Comparison of ENCODE assay signal across 19 cellular contexts in genomic region chr3:141895731-141896130, GRCh38. TPM values are rescaled to one million over a fixed set of nuclear protein-coding genes. Genes with fewer than 3 reads are reported as not detected.
A peak's percentile ranks its signal among the peaks of the same experiment; 100 is the strongest.
DNase-seq lines count a peak whose midpoint lies in the region; ATAC-seq, FAIRE-seq and TF ChIP-seq lines count a peak whose summit lies in the region.
"Had no signal": no experiment of that assay in that cellular context is flagged by ENCODE, and none has a peak within 500 bp of the region (broad histone marks: within the 10 kb centered on the region; RNA-seq: fewer than 3 reads in every experiment).

No MANE protein-coding gene starts in this region.

- H3K4me3 Mint-ChIP-seq in activated T-cell treated with anti-CD3 and anti-CD28 coated beads, Interleukin-2, amount 50 U/mL, for 72 hours, result no peak overlapping the region
- H3K4me3 Mint-ChIP-seq in astrocyte (ENCODE audit: unreplicated experiment) (no peak overlapping the region), natural killer cell (no peak overlapping the region)
- H3K4me3 Mint-ChIP-seq: B cell; CD4-positive, alpha-beta T cell; H9 had no signal

- intact Hi-C loops in natural killer cell (cut with micrococcal nuclease), result no loop called here

- no peaks in the 10 kb centered on the region for H3K9me3 ChIP-seq in astrocyte (ENCODE audit: insufficient read depth, low read depth, low read length)
- no peaks in the 10 kb centered on the region for H3K9me3 ChIP-seq in trophoblast cell (ENCODE audit: insufficient read depth, low read depth, low read length)

- WGBS in trophoblast cell (ENCODE audit: extremely low coverage, insufficient coverage, insufficient read length), result no CpG with 5 or more reads among the region's 3 CpGs

- peaks cover 4% of the 10 kb centered on the region for H3K36me3 ChIP-seq in astrocyte (ENCODE audit: insufficient read depth, low read length)
- H3K36me3 ChIP-seq in trophoblast cell (ENCODE audit: control insufficient read depth in 1 of 2, insufficient read depth in 2 of 2, low read length in 2 of 2), result peaks cover 8 to 11% of the 10 kb centered on the region in 2 experiments

- peaks cover 0 to 2% of the 10 kb centered on the region in 2 donors for H3K9me3 Mint-ChIP-seq in activated T-cell treated with anti-CD3 and anti-CD28 coated beads, Interleukin-2, amount 50 U/mL, for 72 hours
- no peaks in the 10 kb centered on the region for H3K9me3 Mint-ChIP-seq in astrocyte (ENCODE audit: unreplicated experiment)
- no peaks in the 10 kb centered on the region for H3K9me3 Mint-ChIP-seq in natural killer cell

- H2AK5ac ChIP-seq in trophoblast cell (ENCODE audit: low read length), result no peak overlapping the region

- H3K4me1 ChIP-seq in astrocyte (ENCODE audit: insufficient read depth, low read length) (no peaks in the 10 kb centered on the region), trophoblast cell (ENCODE audit: control insufficient read depth in 1 of 2, insufficient read depth in 2 of 2, low read length in 2 of 2) (no peaks in the 10 kb centered on the region)

- DNase-seq in activated T-cell treated with anti-CD3 and anti-CD28 coated beads, Interleukin-2, amount 50 U/mL, for 72 hours, result no peak
- DNase-seq in activated T-cell treated with anti-CD3 and anti-CD28 coated beads, Interleukin-2, amount 50 U/mL, for 48 hours, result no peak
- no peak for DNase-seq in astrocyte (ENCODE audit: low read depth)
- no peak for DNase-seq in trophoblast cell
- no peak for DNase-seq in cortex of kidney (lab: John Stamatoyannopoulos, UW)
- DNase-seq in natural killer cell, result no peak
- DNase-seq: 8988T; C1 segment of cervical spinal cord; Calu3; CD4-positive, alpha-beta T cell; DMS 273 treated with DMSO at 0.1 percent for 48 hours; GOT3; H9 had no signal

- no peak overlapping the region for H3K27ac ChIP-seq in astrocyte (ENCODE audit: low read depth, low read length)
- no peak overlapping the region for H3K27ac ChIP-seq in trophoblast cell (ENCODE audit: low read depth, low read length)

- H3K27me3 ChIP-seq in astrocyte (ENCODE audit: insufficient read depth, low read length) (no peaks in the 10 kb centered on the region), trophoblast cell (ENCODE audit: insufficient read depth, low read length) (no peaks in the 10 kb centered on the region)

- H3K18ac ChIP-seq in trophoblast cell (ENCODE audit: low read length), result no peak overlapping the region

- H4K8ac ChIP-seq in trophoblast cell (ENCODE audit: low read depth, low read length), result no peak overlapping the region

- TF ChIP-seq CTCF in astrocyte (IDR thresholded peaks at IDR 0.05; ENCODE audit: insufficient read depth, low read depth, low read length) (no peak), natural killer cell (IDR thresholded peaks at IDR 0.05) (no peak)

- H3K4ac ChIP-seq in trophoblast cell (ENCODE audit: low read depth, low read length), result peak overlapping the region; percentile 75

- peaks cover 6 to 46% of the 10 kb centered on the region in 2 donors for H3K36me3 Mint-ChIP-seq in activated T-cell treated with anti-CD3 and anti-CD28 coated beads, Interleukin-2, amount 50 U/mL, for 72 hours (ENCODE audit: insufficient read depth in 2 of 2)
- H3K36me3 Mint-ChIP-seq in astrocyte (ENCODE audit: low read depth, unreplicated experiment) (peaks cover 17% of the 10 kb centered on the region), natural killer cell (no peaks in the 10 kb centered on the region)

- FAIRE-seq in astrocyte (lab: Jason Lieb, UNC), result no peak
- FAIRE-seq: G401.6, GM12891, HepG2, HTR-8/SVneo had no signal

- H3K4me2 ChIP-seq in astrocyte (ENCODE audit: low read length) (no peak overlapping the region), trophoblast cell (ENCODE audit: low read length) (no peak overlapping the region)

- H3K27me3 Mint-ChIP-seq in activated T-cell treated with anti-CD3 and anti-CD28 coated beads, Interleukin-2, amount 50 U/mL, for 72 hours (ENCODE audit: low read depth), result no peaks in the 10 kb centered on the region
- no peaks in the 10 kb centered on the region for H3K27me3 Mint-ChIP-seq in astrocyte (ENCODE audit: low read depth, unreplicated experiment)
- H3K27me3 Mint-ChIP-seq in natural killer cell (ENCODE audit: low read depth in 2 of 2), result no peaks in the 10 kb centered on the region
- H3K27me3 Mint-ChIP-seq: B cell; CD4-positive, alpha-beta T cell had no signal

- ATAC-seq in activated T-cell treated with anti-CD3 and anti-CD28 coated beads, Interleukin-2, amount 50 U/mL, for 72 hours (replicated peaks in 1 of 2), result no peak
- no peak for ATAC-seq in HG03139 (IDR thresholded peaks at IDR 0.05; ENCODE audit: unreplicated experiment)
- no peak for ATAC-seq in natural killer cell

- H3K23ac ChIP-seq in trophoblast cell (ENCODE audit: low read length), result no peak overlapping the region

- H3K4me1 Mint-ChIP-seq in activated T-cell treated with anti-CD3 and anti-CD28 coated beads, Interleukin-2, amount 50 U/mL, for 72 hours (ENCODE audit: low read depth), result peaks cover 49% of the 10 kb centered on the region
- peaks cover 4% of the 10 kb centered on the region for H3K4me1 Mint-ChIP-seq in astrocyte (ENCODE audit: low read depth, unreplicated experiment)
- H3K4me1 Mint-ChIP-seq in natural killer cell, result peaks cover 15 to 25% of the 10 kb centered on the region in 2 donors

- H2BK5ac ChIP-seq in trophoblast cell (ENCODE audit: low read depth, low read length, poor library complexity), result no peak overlapping the region

- H3K79me1 ChIP-seq in trophoblast cell (ENCODE audit: low read length), result no peaks in the 10 kb centered on the region

- H4K20me1 ChIP-seq in astrocyte (ENCODE audit: insufficient read depth, low read length), result peaks cover 49% of the 10 kb centered on the region

- H3K9ac ChIP-seq in astrocyte (ENCODE audit: low read length) (no peak overlapping the region), trophoblast cell (ENCODE audit: low read length) (no peak overlapping the region)

- H3K14ac ChIP-seq in trophoblast cell (ENCODE audit: low read length), result no peak overlapping the region

- no peak overlapping the region for H4K91ac ChIP-seq in trophoblast cell (ENCODE audit: low read depth, low read length)

- H2AFZ ChIP-seq in astrocyte (ENCODE audit: low read depth, low read length) (no peak overlapping the region), trophoblast cell (ENCODE audit: insufficient read depth, low read length, poor library complexity) (no peak overlapping the region)

- H2BK120ac ChIP-seq in trophoblast cell (ENCODE audit: insufficient read depth, low read length, poor library complexity), result no peak overlapping the region

- H4K12ac ChIP-seq in trophoblast cell (ENCODE audit: low read depth, low read length), result no peak overlapping the region

- H3K27ac Mint-ChIP-seq in activated T-cell treated with anti-CD3 and anti-CD28 coated beads, Interleukin-2, amount 50 U/mL, for 72 hours, result peak overlapping the region; percentile 38
- H3K27ac Mint-ChIP-seq in astrocyte (ENCODE audit: unreplicated experiment), result peak overlapping the region; percentile 2
- no peak overlapping the region for H3K27ac Mint-ChIP-seq in natural killer cell
- H3K27ac Mint-ChIP-seq: B cell; CD4-positive, alpha-beta T cell; H9 had no signal

- no peak overlapping the region for H3K4me3 ChIP-seq in astrocyte (ENCODE audit: insufficient read depth, low read depth, low read length)
- no peak overlapping the region for H3K4me3 ChIP-seq in trophoblast cell (ENCODE audit: low read depth, low read length)

- no peak overlapping the region for H2BK12ac ChIP-seq in trophoblast cell (ENCODE audit: low read length)

- peaks cover 97% of the 10 kb centered on the region for H3K79me2 ChIP-seq in astrocyte (ENCODE audit: insufficient read depth, low read length)
- H3K79me2 ChIP-seq in trophoblast cell (ENCODE audit: control insufficient read depth, insufficient read depth, low read length, poor library complexity), result peaks cover 4% of the 10 kb centered on the region

RNA-seq across cellular contexts. Expression of gene ATP1B3, which starts 19.3 kb away (rescaled TPM):
- 100 to 1,000 TPM in 1 of 2 donors, 10 to 100 TPM in 1; 79.8 to 102 TPM for total RNA-seq in activated T-cell treated with anti-CD3 and anti-CD28 coated beads, Interleukin-2, amount 50 U/mL, for 72 hours
- total RNA-seq in astrocyte, result 222 and 248 TPM in 2 replicates
- polyA plus RNA-seq in trophoblast cell (2013), result 236 and 245 TPM in 2 replicates
- 10 to 100 TPM; 46.7 to 81.1 (median 78.2) TPM for total RNA-seq in natural killer cell

Comparison
In these comparisons a context has a peak if more than half of its experiments do, and no peak if none do; other contexts are left out.
1. H3K27ac Mint-ChIP-seq: peak in activated T-cell treated with anti-CD3 and anti-CD28 coated beads, Interleukin-2, amount 50 U/mL, for 72 hours (single experiment) and astrocyte (single experiment); none in natural killer cell (0 of 2).